9 cellular contexts compared by ENCODE assay signal in genomic region chr2:33134764-33135560, GRCh38.
A peak's percentile ranks its signal among the peaks of the same experiment; 100 is the strongest.
DNase-seq lines count a peak whose midpoint lies in the region; ATAC-seq, FAIRE-seq and TF ChIP-seq lines count a peak whose summit lies in the region.
"Had no signal": no experiment of that assay in that cellular context is flagged by ENCODE, and none has a peak within 500 bp of the region (broad histone marks: within the 10 kb centered on the region; RNA-seq: fewer than 3 reads in every experiment).

No MANE protein-coding gene starts in this region.

- H3K9me3 ChIP-seq in HEK293 (ENCODE audit: control insufficient read depth, insufficient read depth, low read depth, low read length), result no peaks in the 10 kb centered on the region
- H3K9me3 ChIP-seq in keratinocyte (ENCODE audit: control insufficient read depth, low read depth, low read length), result no peaks in the 10 kb centered on the region

- CTCF ChIA-PET in HEK293 (lab: Yijun Ruan, JAX), result interaction anchor here (0.9 to 1.4 kb wide), 3 partner anchors 15 to 237 kb away, joined by 3 to 9 read pairs (median 5); no protein-coding TSS in a partner anchor

- H3K9me3 Mint-ChIP-seq in brain, result peaks cover 0 to 3% (median 0%) of the 10 kb centered on the region in 5 experiments

- H3K27ac ChIP-seq in HEK293 (ENCODE audit: extremely low read depth, low read depth, low read length) (peak overlapping the region; percentile 69), keratinocyte (ENCODE audit: control insufficient read depth, insufficient read depth, low read length) (no peak overlapping the region), skin epidermis (peak overlapping the region in 20 of 21 experiments; percentile 4 to 85 (median 58))
- H3K27ac ChIP-seq: HL-60 had no signal

- peak overlapping the region; percentile 3 to 91 (median 75) for H3K4me3 Mint-ChIP-seq in brain

- no peaks in the 10 kb centered on the region for H3K27me3 ChIP-seq in keratinocyte (ENCODE audit: control insufficient read depth, extremely low read depth, insufficient read depth, low read length)

- H2AFZ ChIP-seq in keratinocyte (ENCODE audit: control insufficient read depth, low read length), result no peak overlapping the region

- no peak for ATAC-seq in HG03571 (IDR thresholded peaks at IDR 0.05; ENCODE audit: unreplicated experiment)

- POLR2A ChIA-PET in HEK293 (lab: Yijun Ruan, JAX), result no interaction called here

- H3K4me2 ChIP-seq in keratinocyte (ENCODE audit: control insufficient read depth, extremely low read depth, insufficient read depth, low read depth, low read length), result peak overlapping the region; percentile 58

- H3K79me2 ChIP-seq in keratinocyte (ENCODE audit: control insufficient read depth, insufficient read depth, low read length), result no peaks in the 10 kb centered on the region

- no peaks in the 10 kb centered on the region for H3K27me3 Mint-ChIP-seq in brain

- H3K4me3 ChIP-seq in HEK293 (ENCODE audit: low read depth, low read length) (peak overlapping the region; percentile 21), keratinocyte (ENCODE audit: control insufficient read depth in 2 of 3, extremely low read depth in 1 of 3, insufficient read depth in 2 of 3, low read depth in 1 of 3, low read length in 3 of 3) (no peak overlapping the region), skin epidermis (peak overlapping the region; percentile 17 to 41 (median 24))

- no peaks in the 10 kb centered on the region for H3K36me3 Mint-ChIP-seq in brain

- peaks cover 69% of the 10 kb centered on the region for H3K4me1 Mint-ChIP-seq in brain

- DNase-seq in keratinocyte (ENCODE audit: low read depth, low spot score) (no peak), frontal cortex (ENCODE audit: low spot score in 2 of 2) (no peak), kidney tubule cell (ENCODE audit: low spot score) (no peak), NCI-H748 treated with DMSO at 0.1 percent for 48 hours (lab: John Stamatoyannopoulos, UW) (no peak)

- FAIRE-seq in keratinocyte (lab: Jason Lieb, UNC) (no peak), frontal cortex (lab: Jason Lieb, UNC) (no peak)

- H4K20me1 ChIP-seq in keratinocyte (ENCODE audit: control insufficient read depth, extremely low read depth, insufficient read depth, low read length), result no peaks in the 10 kb centered on the region

- dilution Hi-C loops in keratinocyte (cut with MboI; ENCODE audit: extremely low pct_ligation_motif_present, low sequenced_read_pairs), result no loop called here

- H3K4me1 ChIP-seq in HEK293 (ENCODE audit: control insufficient read depth, insufficient read depth, low read length) (peaks cover 19% of the 10 kb centered on the region), keratinocyte (ENCODE audit: control insufficient read depth, extremely low read depth, insufficient read depth, low read length) (peaks cover 38% of the 10 kb centered on the region)

- no peaks in the 10 kb centered on the region for H3K36me3 ChIP-seq in HEK293 (ENCODE audit: control insufficient read depth in 2 of 2, insufficient read depth in 1 of 2, low read length in 2 of 2)
- H3K36me3 ChIP-seq in keratinocyte (ENCODE audit: control insufficient read depth in 2 of 2, extremely low read depth in 1 of 2, insufficient read depth in 2 of 2, low read length in 2 of 2), result no peaks in the 10 kb centered on the region

- H3K27ac Mint-ChIP-seq in brain, result peak overlapping the region; percentile 46 to 95 (median 82)

- H3K9ac ChIP-seq in keratinocyte (ENCODE audit: control insufficient read depth, extremely low read depth, insufficient read depth, low read length), result no peak overlapping the region

- TF ChIP-seq CTCF in HEK293 (tag by site-specific recombination; IDR thresholded peaks at IDR 0.05) (no peak), brain (conservative IDR thresholded peaks at IDR 0.05) (no peak), keratinocyte (optimal IDR thresholded peaks at IDR 0.05 in 1 of 3, IDR thresholded peaks at IDR 0.05 in 1 of 3, conservative IDR thresholded peaks at IDR 0.05 in 1 of 3; ENCODE audit: extremely low read depth in 1 of 3, insufficient read depth in 2 of 3, low read length in 3 of 3) (no peak)

- H3K9me1 ChIP-seq in keratinocyte (ENCODE audit: control insufficient read depth, extremely low read depth, insufficient read depth, low read length), result no peaks in the 10 kb centered on the region

TF ChIP-seq in HEK293, 187 proteins besides CTCF, POLR2A, EP300 and RAD21:
- TF ChIP-seq ZBTB48 (tag by site-specific recombination; IDR thresholded peaks at IDR 0.05), result peak; percentile 99
- peak; percentile 74 for TF ChIP-seq PRDM1 (tag by site-specific recombination; IDR thresholded peaks at IDR 0.05)
- TF ChIP-seq, protein P1, sequence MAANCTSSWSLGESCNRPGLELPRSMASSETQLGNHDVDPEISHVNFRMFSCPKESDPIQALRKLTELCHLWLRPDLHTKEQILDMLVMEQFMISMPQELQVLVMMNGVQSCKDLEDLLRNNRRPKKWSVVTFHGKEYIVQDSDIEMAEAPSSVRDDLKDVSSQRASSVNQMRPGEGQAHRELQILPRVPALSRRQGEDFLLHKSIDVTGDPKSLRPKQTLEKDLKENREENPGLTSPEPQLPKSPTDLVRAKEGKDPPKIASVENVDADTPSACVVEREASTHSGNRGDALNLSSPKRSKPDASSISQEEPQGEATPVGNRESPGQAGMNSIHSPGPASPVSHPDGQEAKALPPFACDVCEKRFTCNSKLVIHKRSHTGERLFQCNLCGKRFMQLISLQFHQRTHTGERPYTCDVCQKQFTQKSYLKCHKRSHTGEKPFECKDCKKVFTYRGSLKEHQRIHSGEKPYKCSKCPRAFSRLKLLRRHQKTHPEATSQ (tag by site-specific recombination; IDR thresholded peaks at IDR 0.05), result no peak
- 0 out of 2 replicates have a peak, but pooled peaks have one; percentile 4 for TF ChIP-seq ZNF366 (tag by site-specific recombination; conservative IDR thresholded peaks at IDR 0.05)
TF ChIP-seq in HEK293: peak in this region for 3.

Comparison
In these comparisons a context has a peak if more than half of its experiments do, and no peak if none do; other contexts are left out.
1. H3K4me3 ChIP-seq: peak in HEK293 (single experiment) and skin epidermis (7 of 7); none in keratinocyte (0 of 3).